8 cellular contexts compared by ENCODE assay signal in genomic region chr22:37802310-37803194, GRCh38. TPM values are rescaled to one million over a fixed set of nuclear protein-coding genes. Genes with fewer than 3 reads are reported as not detected.
DNase-seq lines count a peak whose midpoint lies in the region; ATAC-seq and TF ChIP-seq lines count a peak whose summit lies in the region.

No MANE protein-coding gene starts in this region.

- H2AFZ ChIP-seq in neural cell (ENCODE audit: low read depth, low read length) = peak overlapping the region; percentile 94

- WGBS in gastroesophageal sphincter (ENCODE audit: low coverage in 1 of 2), 2 donors = 6 to 22% methylated on average over 6 to 12 of the region's 63 CpGs

- no peaks in the 10 kb centered on the region for H3K36me3 Mint-ChIP-seq in activated CD8-positive, alpha-beta T cell treated with anti-CD3 and anti-CD28 coated beads, Interleukin-2, amount 10 ng/mL, durations not matched to agents 7 days and 5 days (ENCODE audit: low read depth)

- H3K27ac Mint-ChIP-seq in activated CD8-positive, alpha-beta T cell treated with anti-CD3 and anti-CD28 coated beads, Interleukin-2, amount 10 ng/mL, durations not matched to agents 7 days and 5 days = no peak overlapping the region

- POLR2A ChIA-PET in activated CD8-positive, alpha-beta T cell treated with anti-CD3 and anti-CD28 coated beads, Interleukin-2, amount 10 ng/mL, durations not matched to agents 7 days and 5 days (lab: Charles Lee) = interaction anchor here (0.6 kb wide), 2 partner anchors 379 to 1219 kb away, joined by 3 read pairs; no protein-coding TSS in a partner anchor

- H3F3A ChIP-seq in neural cell (ENCODE audit: insufficient read depth, low read length, poor library complexity, severe bottlenecking) = peaks cover 5% of the 10 kb centered on the region

- H3K9me2 ChIP-seq in neural cell (ENCODE audit: insufficient read depth, low read length) = no peaks in the 10 kb centered on the region

- H3K4me3 ChIP-seq in gastroesophageal sphincter (peak overlapping the region; percentile 52 to 69), neural cell (ENCODE audit: low read length) (peak overlapping the region; percentile 89)

- TF ChIP-seq RAD21 in neural cell (conservative IDR thresholded peaks at IDR 0.05) = no peak

- H3K9me3 ChIP-seq in gastroesophageal sphincter (no peaks in the 10 kb centered on the region), neural cell (ENCODE audit: low read length) (no peaks in the 10 kb centered on the region)

- H3K36me3 ChIP-seq in gastroesophageal sphincter = no peaks in the 10 kb centered on the region
- no peaks in the 10 kb centered on the region for H3K36me3 ChIP-seq in neural cell (ENCODE audit: insufficient read depth, low read length)

- H3K79me2 ChIP-seq in neural cell (replicated peaks; ENCODE audit: insufficient read depth, low read length) = no peaks in the 10 kb centered on the region

- ATAC-seq in activated CD8-positive, alpha-beta T cell treated with anti-CD3 and anti-CD28 coated beads, Interleukin-2, amount 10 ng/mL, durations not matched to agents 7 days and 5 days = peak; percentile 25
- no peak for ATAC-seq in gastroesophageal sphincter
- ATAC-seq in GM21576 (IDR thresholded peaks at IDR 0.05; ENCODE audit: unreplicated experiment) = no peak

- H3K4me2 ChIP-seq in neural cell (ENCODE audit: low read length) = peak overlapping the region; percentile 88

- no peaks in the 10 kb centered on the region for H3K9me3 Mint-ChIP-seq in activated CD8-positive, alpha-beta T cell treated with anti-CD3 and anti-CD28 coated beads, Interleukin-2, amount 10 ng/mL, durations not matched to agents 7 days and 5 days (ENCODE audit: insufficient read depth)

- CTCF ChIA-PET in activated CD8-positive, alpha-beta T cell treated with anti-CD3 and anti-CD28 coated beads, Interleukin-2, amount 10 ng/mL, durations not matched to agents 7 days and 5 days (lab: Charles Lee) = interaction anchor here (1.4 kb wide), 1 partner anchor 16 kb away, joined by 4 read pairs; no protein-coding TSS in a partner anchor

- TF ChIP-seq CTCF in gastroesophageal sphincter (IDR thresholded peaks at IDR 0.05) (peak in 1 of 4 experiments; percentile 15), neural cell (IDR thresholded peaks at IDR 0.05; ENCODE audit: poor library complexity, severe bottlenecking) (peak; percentile 59)

- H3K4me1 Mint-ChIP-seq in activated CD8-positive, alpha-beta T cell treated with anti-CD3 and anti-CD28 coated beads, Interleukin-2, amount 10 ng/mL, durations not matched to agents 7 days and 5 days (ENCODE audit: low read depth) = peaks cover 43% of the 10 kb centered on the region

- peaks cover 0 to 54% (median 19%) of the 10 kb centered on the region in 3 donors for H3K4me1 ChIP-seq in gastroesophageal sphincter

- H3K27ac ChIP-seq in gastroesophageal sphincter (peak overlapping the region in 3 of 4 donors; percentile 3 to 72 (median 64)), neural cell (ENCODE audit: low read length) (peak overlapping the region; percentile 42)

- H3K4me3 Mint-ChIP-seq in activated CD8-positive, alpha-beta T cell treated with anti-CD3 and anti-CD28 coated beads, Interleukin-2, amount 10 ng/mL, durations not matched to agents 7 days and 5 days = peak overlapping the region; percentile 58

- H3K9ac ChIP-seq in neural cell (ENCODE audit: low read length) = peak overlapping the region; percentile 84

- peak; percentile 22 to 34 for TF ChIP-seq POLR2A in gastroesophageal sphincter (IDR thresholded peaks at IDR 0.05)

- TF ChIP-seq EP300 in gastroesophageal sphincter (IDR thresholded peaks at IDR 0.05) = no peak
- TF ChIP-seq EP300 in neural cell (conservative IDR thresholded peaks at IDR 0.05; ENCODE audit: poor library complexity, severe bottlenecking) = peak; percentile 40

- H3K27me3 Mint-ChIP-seq in activated CD8-positive, alpha-beta T cell treated with anti-CD3 and anti-CD28 coated beads, Interleukin-2, amount 10 ng/mL, durations not matched to agents 7 days and 5 days (ENCODE audit: low read depth) = peaks cover 47% of the 10 kb centered on the region

- H3K27me3 ChIP-seq in gastroesophageal sphincter = no peaks in the 10 kb centered on the region
- H3K27me3 ChIP-seq in neural cell (ENCODE audit: insufficient read depth, low read depth, low read length) = peaks cover 42% of the 10 kb centered on the region

- DNase-seq in NCI-H2029 (lab: John Stamatoyannopoulos, UW) (peak; percentile 34), NCI-H2029 treated with DMSO at 0.1 percent for 48 hours (lab: John Stamatoyannopoulos, UW) (no peak), NCI-H1092 (lab: John Stamatoyannopoulos, UW) (peak; percentile 58)
- peak; percentile 35 for DNase-seq in activated CD8-positive, alpha-beta T cell treated with anti-CD3 and anti-CD28 coated beads, Interleukin-2, amount 10 ng/mL, durations not matched to agents 7 days and 5 days
- DNase-seq in activated CD4-positive, CD25-positive, alpha-beta regulatory T cell (lab: John Stamatoyannopoulos, UW) = no peak

- H4K20me1 ChIP-seq in neural cell (ENCODE audit: insufficient read depth) = no peaks in the 10 kb centered on the region

TF ChIP-seq in neural cell, 6 proteins besides CTCF, POLR2A, EP300 and RAD21:
- TF ChIP-seq REST (IDR thresholded peaks at IDR 0.05; ENCODE audit: borderline replicate concordance) (peak; percentile 62), MXI1 (conservative IDR thresholded peaks at IDR 0.05; ENCODE audit: poor library complexity, severe bottlenecking) (no peak), POLR2AphosphoS5 (IDR thresholded peaks at IDR 0.05) (peak; percentile 91), TAF1 (IDR thresholded peaks at IDR 0.05; ENCODE audit: low read depth) (peak; percentile 34)

RNA-seq across cellular contexts. Expression of gene GCAT, which starts 5.2 kb away (rescaled TPM):
- total RNA-seq in activated CD8-positive, alpha-beta T cell treated with anti-CD3 and anti-CD28 coated beads, Interleukin-2, amount 10 ng/mL, durations not matched to agents 7 days and 5 days = 10 to 100 TPM; 14.3 to 18.3 TPM
- 10 to 100 TPM in 3 of 4 donors, 1 to 10 TPM in 1; 8.0 to 21.0 (median 15.7) TPM for total RNA-seq in gastroesophageal sphincter
- polyA plus RNA-seq in neural cell = 12.2 and 13.0 TPM in 2 replicates
- 11.9 and 12.2 TPM in 2 replicates for polyA minus RNA-seq in neural cell

RNA-seq across cellular contexts. Expression of gene GALR3, which starts 20.6 kb away (rescaled TPM):
- under 1 TPM in 1 of 2 experiments, not detected in 1; 0.24 TPM for total RNA-seq in activated CD8-positive, alpha-beta T cell treated with anti-CD3 and anti-CD28 coated beads, Interleukin-2, amount 10 ng/mL, durations not matched to agents 7 days and 5 days
- total RNA-seq in gastroesophageal sphincter = not detected
- polyA plus RNA-seq in neural cell = 0.73 TPM in 1 of 2 replicates, not detected in the other
- not detected in 2 replicates for polyA minus RNA-seq in neural cell

RNA-seq across cellular contexts. Expression of gene ANKRD54, which starts 41.6 kb away (rescaled TPM):
- total RNA-seq in activated CD8-positive, alpha-beta T cell treated with anti-CD3 and anti-CD28 coated beads, Interleukin-2, amount 10 ng/mL, durations not matched to agents 7 days and 5 days = 10 to 100 TPM; 28.6 to 29.9 TPM
- total RNA-seq in gastroesophageal sphincter = 10 to 100 TPM; 21.3 to 66.6 (median 40.9) TPM
- 92.4 and 127 TPM in 2 replicates for polyA plus RNA-seq in neural cell
- polyA minus RNA-seq in neural cell = 51.2 and 59.2 TPM in 2 replicates

RNA-seq across cellular contexts. Expression of gene EIF3L, which starts 46.7 kb away (rescaled TPM):
- 100 to 1,000 TPM; 391 to 410 TPM for total RNA-seq in activated CD8-positive, alpha-beta T cell treated with anti-CD3 and anti-CD28 coated beads, Interleukin-2, amount 10 ng/mL, durations not matched to agents 7 days and 5 days
- 100 to 1,000 TPM; 336 to 538 (median 412) TPM for total RNA-seq in gastroesophageal sphincter
- polyA plus RNA-seq in neural cell = 352 and 396 TPM in 2 replicates
- polyA minus RNA-seq in neural cell = 527 and 529 TPM in 2 replicates

Comparison
In these comparisons a context has a peak if more than half of its experiments do, and no peak if none do; other contexts are left out.
1. DNase-seq: peak in NCI-H2029 (single experiment), NCI-H1092 (single experiment) and activated CD8-positive, alpha-beta T cell treated with anti-CD3 and anti-CD28 coated beads, Interleukin-2, amount 10 ng/mL, durations not matched to agents 7 days and 5 days (single experiment); none in NCI-H2029 treated with DMSO at 0.1 percent for 48 hours (single experiment) and activated CD4-positive, CD25-positive, alpha-beta regulatory T cell (0 of 4).